Comparison of ENCODE assay signal across 8 cellular contexts in the genomic region with DNA sequence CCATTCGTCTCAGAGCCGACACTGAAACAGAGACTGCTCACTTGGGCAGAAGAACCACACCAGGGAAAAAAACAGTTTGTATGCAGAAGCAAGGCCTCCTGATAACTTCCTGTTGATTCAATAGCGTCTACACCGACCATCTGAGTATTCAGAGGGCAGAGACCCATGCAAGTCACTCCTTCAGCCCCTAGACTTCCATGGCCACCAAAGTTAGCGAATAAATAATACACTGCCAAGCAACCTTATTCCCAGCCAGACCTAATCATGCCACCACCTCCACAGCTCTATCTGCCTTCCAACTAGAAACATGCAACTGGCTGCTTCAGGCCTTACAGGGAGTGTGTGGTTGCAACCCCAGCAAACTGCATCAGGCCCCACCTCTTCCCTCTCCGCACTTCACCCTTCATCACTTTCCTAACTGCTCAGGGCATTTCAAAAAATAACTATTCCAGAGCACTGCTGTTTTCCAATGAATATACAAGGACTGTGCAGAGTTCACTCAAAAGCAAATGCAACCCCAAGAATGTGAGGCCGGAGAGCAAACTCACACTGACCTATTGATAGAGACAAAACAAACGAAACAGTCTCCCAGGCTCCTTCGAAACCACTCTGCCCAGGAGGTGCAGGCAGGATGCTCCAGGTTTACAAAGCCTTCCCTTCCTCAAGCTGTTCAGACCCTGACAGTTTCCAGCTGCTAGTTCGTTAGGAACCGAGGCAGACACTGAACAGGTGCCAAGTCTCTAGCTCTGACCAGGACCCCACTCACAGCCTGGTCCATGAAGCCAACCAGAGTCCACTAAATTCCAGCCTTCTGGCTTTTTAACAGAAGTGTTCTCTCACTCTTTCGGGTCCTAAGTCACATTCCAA. TPM values are rescaled to one million over a fixed set of nuclear protein-coding genes. Genes with fewer than 3 reads are reported as not detected.
DNase-seq lines count a peak whose midpoint lies in the region; ATAC-seq and TF ChIP-seq lines count a peak whose summit lies in the region.

No MANE protein-coding gene starts in this region.

- no peak overlapping the region for H2AFZ ChIP-seq in HCT116 (ENCODE audit: low read depth, low read length, poor library complexity, severe bottlenecking)

- H3K27ac ChIP-seq in HCT116 (ENCODE audit: low read depth, low read length), result no peak overlapping the region
- peak overlapping the region; percentile 10 to 70 (median 46) for H3K27ac ChIP-seq in upper lobe of left lung

- no TSS peak for BruUV-seq in HCT116 (replicated peaks; lab: Mats Ljungman, UMichigan)

- H3K4me1 ChIP-seq in HCT116 (ENCODE audit: control insufficient read depth in 1 of 2, insufficient read depth in 2 of 2, low read length in 2 of 2) (peaks cover 27 to 65% of the 10 kb centered on the region in 2 experiments; a peak in 3 of 4 replicates), upper lobe of left lung (peaks cover 70 to 79% (median 74%) of the 10 kb centered on the region in 4 donors)

- H3K27me3 ChIP-seq in HCT116 (ENCODE audit: insufficient read depth, low read length) (no peaks in the 10 kb centered on the region), upper lobe of left lung (no peaks in the 10 kb centered on the region)

- RAD21 ChIA-PET in HCT116 (lab: Charles Lee; ENCODE audit: low non-redundant PET in 1 of 2, low total read pairs in 2 of 2, uncharacterized antibody in 2 of 2, unreplicated experiment in 2 of 2), result no interaction called here

- no peak overlapping the region for H3K9ac ChIP-seq in HCT116 (ENCODE audit: low read length)

- POLR2A ChIA-PET in AG04449 (lab: Yijun Ruan, JAX), result interaction anchor here (1.0 kb wide), 1 partner anchor 17 kb away, joined by 4 read pairs; no protein-coding TSS in a partner anchor
- POLR2A ChIA-PET in HCT116 (lab: Charles Lee), result no interaction called here

- H4K20me1 ChIP-seq in HCT116 (ENCODE audit: insufficient read depth), result peaks cover 61% of the 10 kb centered on the region; the same call in 1 of the 2 replicates

- H3K36me3 ChIP-seq in HCT116 (ENCODE audit: control insufficient read depth in 1 of 2, insufficient read depth in 2 of 2, low read length in 2 of 2) (no peaks in the 10 kb centered on the region), upper lobe of left lung (no peaks in the 10 kb centered on the region)

- peak overlapping the region; percentile 99; the same call in 1 of the 2 replicates for H3K4me2 ChIP-seq in HCT116 (ENCODE audit: low read length)

- H3K9me3 ChIP-seq in HCT116 (ENCODE audit: control insufficient read depth in 1 of 2, insufficient read depth in 1 of 2, low read depth in 1 of 2, low read length in 2 of 2) (no peaks in the 10 kb centered on the region), upper lobe of left lung (no peaks in the 10 kb centered on the region)

- H3K4me3 Mint-ChIP-seq in activated T-helper 2 cell treated with anti-CD3 and anti-CD28 coated beads, Interferon-gamma antibody, Interleukin-2, Interleukin-4, amounts not matched to agents 10 μg/mL and 5 μg/mL and 100 μg/mL, durations not matched to agents 14 hours and 24 hours and 36 hours (ENCODE audit: low read depth), result peak overlapping the region; percentile 75
- H3K4me3 Mint-ChIP-seq in immature natural killer cell, result peak overlapping the region; percentile 81 to 98 (median 90)

- 20 to 26% methylated on average over 12 of the region's 12 CpGs for WGBS in upper lobe of left lung, 2 donors

- intact Hi-C loops in HCT116 (cut with micrococcal nuclease), result no loop called here
- intact Hi-C loops in activated T-helper 2 cell treated with anti-CD3 and anti-CD28 coated beads, Interferon-gamma antibody, Interleukin-2, Interleukin-4, amounts not matched to agents 10 μg/mL and 5 μg/mL and 100 μg/mL, durations not matched to agents 14 hours and 24 hours and 36 hours (cut with micrococcal nuclease), result loop anchor here (2.0 to 5.0 kb wide), 7 partner anchors 15 to 283 kb away; partner anchors contain the start of genes CARHSP1 and HAPSTR1

- H3K36me3 Mint-ChIP-seq in activated T-helper 2 cell treated with anti-CD3 and anti-CD28 coated beads, Interferon-gamma antibody, Interleukin-2, Interleukin-4, amounts not matched to agents 10 μg/mL and 5 μg/mL and 100 μg/mL, durations not matched to agents 14 hours and 24 hours and 36 hours (ENCODE audit: low read depth), result peaks cover 13% of the 10 kb centered on the region
- no peaks in the 10 kb centered on the region for H3K36me3 Mint-ChIP-seq in immature natural killer cell

- no peak for TF ChIP-seq EP300 in upper lobe of left lung (IDR thresholded peaks at IDR 0.05)

- H3K4me1 Mint-ChIP-seq in activated T-helper 2 cell treated with anti-CD3 and anti-CD28 coated beads, Interferon-gamma antibody, Interleukin-2, Interleukin-4, amounts not matched to agents 10 μg/mL and 5 μg/mL and 100 μg/mL, durations not matched to agents 14 hours and 24 hours and 36 hours (ENCODE audit: low read depth), result peaks cover 67% of the 10 kb centered on the region
- H3K4me1 Mint-ChIP-seq in immature natural killer cell, result peaks cover 70 to 82% of the 10 kb centered on the region in 2 donors

- no peaks in the 10 kb centered on the region for H3K9me2 ChIP-seq in HCT116 (ENCODE audit: insufficient read depth)

- ATAC-seq in HCT116, result no peak
- ATAC-seq in upper lobe of left lung (ENCODE audit: low FRiP score in 2 of 2), result no peak
- ATAC-seq in HG03565 (IDR thresholded peaks at IDR 0.05; ENCODE audit: unreplicated experiment), result no peak

- no peaks in the 10 kb centered on the region for H3K9me3 Mint-ChIP-seq in activated T-helper 2 cell treated with anti-CD3 and anti-CD28 coated beads, Interferon-gamma antibody, Interleukin-2, Interleukin-4, amounts not matched to agents 10 μg/mL and 5 μg/mL and 100 μg/mL, durations not matched to agents 14 hours and 24 hours and 36 hours
- H3K9me3 Mint-ChIP-seq in immature natural killer cell, result peaks cover 0 to 2% (median 0%) of the 10 kb centered on the region in 6 donors

- no peak for TF ChIP-seq CTCF in AG04449 (IDR thresholded peaks at IDR 0.05; ENCODE audit: insufficient read depth, low read length, missing control alignments)
- no peak for TF ChIP-seq CTCF in HCT116 (IDR thresholded peaks at IDR 0.05 in 2 of 3, conservative IDR thresholded peaks at IDR 0.05 in 1 of 3; ENCODE audit: borderline replicate concordance in 1 of 3, insufficient read depth in 1 of 3, low read depth in 2 of 3, low read length in 2 of 3)
- TF ChIP-seq CTCF in upper lobe of left lung (IDR thresholded peaks at IDR 0.05), result no peak

- no peaks in the 10 kb centered on the region for H3K27me3 Mint-ChIP-seq in activated T-helper 2 cell treated with anti-CD3 and anti-CD28 coated beads, Interferon-gamma antibody, Interleukin-2, Interleukin-4, amounts not matched to agents 10 μg/mL and 5 μg/mL and 100 μg/mL, durations not matched to agents 14 hours and 24 hours and 36 hours (ENCODE audit: low read depth)
- H3K27me3 Mint-ChIP-seq in immature natural killer cell (ENCODE audit: low read depth in 3 of 3), result peaks cover 2 to 13% (median 10%) of the 10 kb centered on the region in 3 donors

- peaks cover 79% of the 10 kb centered on the region for H3K79me2 ChIP-seq in HCT116 (ENCODE audit: insufficient read depth, low read length)

- H3K27ac Mint-ChIP-seq in activated T-helper 2 cell treated with anti-CD3 and anti-CD28 coated beads, Interferon-gamma antibody, Interleukin-2, Interleukin-4, amounts not matched to agents 10 μg/mL and 5 μg/mL and 100 μg/mL, durations not matched to agents 14 hours and 24 hours and 36 hours, result peak overlapping the region; percentile 77
- peak overlapping the region; percentile 87 to 92 (median 88) for H3K27ac Mint-ChIP-seq in immature natural killer cell

- TF ChIP-seq POLR2A in HCT116 (IDR thresholded peaks at IDR 0.05; ENCODE audit: borderline replicate concordance, extremely low read depth, insufficient read depth, insufficient read length), result no peak
- no peak for TF ChIP-seq POLR2A in upper lobe of left lung (IDR thresholded peaks at IDR 0.05)

- H3K4me3 ChIP-seq in AG04449 (ENCODE audit: low read depth, low read length) (peak overlapping the region; percentile 10; the same call in 1 of the 2 replicates), HCT116 (replicated peaks in 1 of 2; ENCODE audit: low read depth in 1 of 2, low read length in 2 of 2) (no peak overlapping the region), upper lobe of left lung (peak overlapping the region in 1 of 4 donors; percentile 16)

- CTCF ChIA-PET in AG04449 (lab: Yijun Ruan, JAX), result interaction anchor here (0.7 to 2.2 kb wide), 5 partner anchors 9 to 174 kb away, joined by 3 to 8 read pairs (median 3); no protein-coding TSS in a partner anchor
- CTCF ChIA-PET in HCT116 (lab: Charles Lee), result no interaction called here

- DNase-seq in AG04449 (ENCODE audit: low read depth, low spot score) (no peak), HCT116 (ENCODE audit: low read depth, low spot score) (no peak), immature natural killer cell (peak; percentile 32 to 39 (median 39)), upper lobe of left lung (no peak), NCI-H1694 (lab: John Stamatoyannopoulos, UW) (no peak)
- DNase-seq in activated T-helper 2 cell treated with anti-CD3 and anti-CD28 coated beads, Interferon-gamma antibody, Interleukin-2, Interleukin-4, amounts not matched to agents 10 μg/mL and 5 μg/mL and 100 μg/mL, durations not matched to agents 14 hours and 24 hours and 36 hours (ENCODE audit: low spot score), result peak; percentile 15
- DNase-seq in activated effector memory CD4-positive, alpha-beta T cell treated with anti-CD3 and anti-CD28 coated beads, Interleukin-2, amount 50 U/mL, for 16 hours, result no peak

- no peak for TF ChIP-seq RAD21 in HCT116 (IDR thresholded peaks at IDR 0.05; ENCODE audit: low read depth)

TF ChIP-seq in HCT116, 20 proteins besides CTCF, POLR2A, EP300 and RAD21:
- no peak for TF ChIP-seq ZNF274 (IDR thresholded peaks at IDR 0.05; ENCODE audit: low read depth, low read length)
- no peak for TF ChIP-seq SIN3A (IDR thresholded peaks at IDR 0.05; ENCODE audit: low read depth)
- TF ChIP-seq TCF7L2 (IDR thresholded peaks at IDR 0.05; ENCODE audit: borderline replicate concordance, extremely low read depth, insufficient read depth, insufficient read length), result no peak
- no peak for TF ChIP-seq JUND (IDR thresholded peaks at IDR 0.05)
- no peak for TF ChIP-seq EZH2 (IDR thresholded peaks at IDR 0.05)
- no peak for TF ChIP-seq SRF (IDR thresholded peaks at IDR 0.05; ENCODE audit: low read depth)
- TF ChIP-seq POLR2AphosphoS5 (IDR thresholded peaks at IDR 0.05; ENCODE audit: low read depth, low read length), result no peak

RNA-seq across cellular contexts. Expression of gene USP7, which starts 3.6 kb away (rescaled TPM):
- total RNA-seq in HCT116 (2021; ENCODE audit: unreplicated experiment), result 154 TPM
- 76.4 and 77.8 TPM in 2 replicates for polyA plus RNA-seq in HCT116 (2012)
- 164 and 176 TPM in 2 replicates for total RNA-seq in activated T-helper 2 cell treated with anti-CD3 and anti-CD28 coated beads, Interferon-gamma antibody, Interleukin-2, Interleukin-4, amounts not matched to agents 10 μg/mL and 5 μg/mL and 100 μg/mL, durations not matched to agents 14 hours and 24 hours and 36 hours
- polyA plus RNA-seq in immature natural killer cell, result 10 to 100 TPM in 2 of 3 donors, 1 to 10 TPM in 1; 4.4 to 11.9 (median 10.2) TPM
- 100 to 1,000 TPM in 1 of 6 donors, 10 to 100 TPM in 5; 68.2 to 122 (median 72.2) TPM for total RNA-seq in upper lobe of left lung

Comparison
In these comparisons a context has a peak if more than half of its experiments do, and no peak if none do; other contexts are left out.
1. DNase-seq: peak in activated T-helper 2 cell treated with anti-CD3 and anti-CD28 coated beads, Interferon-gamma antibody, Interleukin-2, Interleukin-4, amounts not matched to agents 10 μg/mL and 5 μg/mL and 100 μg/mL, durations not matched to agents 14 hours and 24 hours and 36 hours (single experiment) and immature natural killer cell (3 of 3); none in AG04449 (single experiment), HCT116 (single experiment), upper lobe of left lung (0 of 2), NCI-H1694 (single experiment) and activated effector memory CD4-positive, alpha-beta T cell treated with anti-CD3 and anti-CD28 coated beads, Interleukin-2, amount 50 U/mL, for 16 hours (single experiment).